1 cellular context compared by ENCODE assay signal in the genomic region with DNA sequence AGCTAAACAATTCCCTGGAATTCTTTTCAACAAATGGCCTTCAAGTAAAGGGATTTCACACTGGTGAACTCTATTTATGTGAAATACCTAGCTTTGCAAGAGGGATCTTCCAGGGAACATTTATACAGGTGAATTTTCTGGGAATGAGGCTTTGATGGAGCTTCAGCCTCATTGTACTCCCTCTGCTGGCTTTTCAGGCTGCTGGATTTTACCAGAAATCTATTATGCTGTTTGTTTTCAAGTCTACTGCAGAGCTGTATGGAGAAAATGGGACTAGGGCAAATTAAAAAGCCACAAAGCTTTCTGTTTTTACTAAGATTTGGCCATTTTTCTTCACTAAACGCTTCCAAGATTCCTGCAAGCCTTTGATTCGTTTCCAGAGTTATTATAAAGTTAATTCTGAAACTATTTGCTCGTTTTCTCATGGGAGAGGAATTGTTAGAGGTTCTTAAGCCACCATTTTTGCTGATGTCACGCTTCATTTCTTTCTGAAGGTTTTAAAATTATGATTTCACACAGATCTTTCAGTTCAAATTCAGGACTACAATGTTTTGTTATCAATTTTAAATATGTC.
TF ChIP-seq lines count a peak whose summit lies in the region.

No MANE protein-coding gene starts in this region.

TF ChIP-seq in H1, 55 proteins besides CTCF, POLR2A, EP300 and RAD21 (continued from another document):
- no peak for TF ChIP-seq JUN (IDR thresholded peaks at IDR 0.05; ENCODE audit: low read depth, low read length)
- TF ChIP-seq CREB1 (IDR thresholded peaks at IDR 0.05), result no peak
- no peak for TF ChIP-seq CHD2 (IDR thresholded peaks at IDR 0.05; ENCODE audit: low read length)
- TF ChIP-seq RFX5 (IDR thresholded peaks at IDR 0.05; ENCODE audit: borderline replicate concordance, low read depth, low read length), result no peak
- TF ChIP-seq, protein P1, sequence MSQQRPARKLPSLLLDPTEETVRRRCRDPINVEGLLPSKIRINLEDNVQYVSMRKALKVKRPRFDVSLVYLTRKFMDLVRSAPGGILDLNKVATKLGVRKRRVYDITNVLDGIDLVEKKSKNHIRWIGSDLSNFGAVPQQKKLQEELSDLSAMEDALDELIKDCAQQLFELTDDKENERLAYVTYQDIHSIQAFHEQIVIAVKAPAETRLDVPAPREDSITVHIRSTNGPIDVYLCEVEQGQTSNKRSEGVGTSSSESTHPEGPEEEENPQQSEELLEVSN (IDR thresholded peaks at IDR 0.05), result no peak
- no peak for TF ChIP-seq NANOG (IDR thresholded peaks at IDR 0.05; ENCODE audit: insufficient read depth, low read depth, low read length, poor library complexity, severe bottlenecking)
- TF ChIP-seq POLR2AphosphoS5 (IDR thresholded peaks at IDR 0.05; ENCODE audit: low read depth, low read length), result no peak
- no peak for TF ChIP-seq EGR1 (IDR thresholded peaks at IDR 0.05; ENCODE audit: borderline replicate concordance, low read depth, low read length)
- TF ChIP-seq TAF7 (optimal IDR thresholded peaks at IDR 0.05; ENCODE audit: borderline replicate concordance, low read depth, low read length), result no peak
- TF ChIP-seq CTBP2 (IDR thresholded peaks at IDR 0.05; ENCODE audit: borderline replicate concordance, insufficient read depth, insufficient read length, low read length), result no peak
- no peak for TF ChIP-seq TEAD4 (IDR thresholded peaks at IDR 0.05; ENCODE audit: low read depth, low read length)
- no peak for TF ChIP-seq RXRA (IDR thresholded peaks at IDR 0.05; ENCODE audit: insufficient read depth, low read depth, low read length)
- TF ChIP-seq BCL11A (IDR thresholded peaks at IDR 0.05; ENCODE audit: low read depth in 2 of 2, low read length in 2 of 2), result no peak
